ENCODE assay signal across 1 cellular context in the genomic region with DNA sequence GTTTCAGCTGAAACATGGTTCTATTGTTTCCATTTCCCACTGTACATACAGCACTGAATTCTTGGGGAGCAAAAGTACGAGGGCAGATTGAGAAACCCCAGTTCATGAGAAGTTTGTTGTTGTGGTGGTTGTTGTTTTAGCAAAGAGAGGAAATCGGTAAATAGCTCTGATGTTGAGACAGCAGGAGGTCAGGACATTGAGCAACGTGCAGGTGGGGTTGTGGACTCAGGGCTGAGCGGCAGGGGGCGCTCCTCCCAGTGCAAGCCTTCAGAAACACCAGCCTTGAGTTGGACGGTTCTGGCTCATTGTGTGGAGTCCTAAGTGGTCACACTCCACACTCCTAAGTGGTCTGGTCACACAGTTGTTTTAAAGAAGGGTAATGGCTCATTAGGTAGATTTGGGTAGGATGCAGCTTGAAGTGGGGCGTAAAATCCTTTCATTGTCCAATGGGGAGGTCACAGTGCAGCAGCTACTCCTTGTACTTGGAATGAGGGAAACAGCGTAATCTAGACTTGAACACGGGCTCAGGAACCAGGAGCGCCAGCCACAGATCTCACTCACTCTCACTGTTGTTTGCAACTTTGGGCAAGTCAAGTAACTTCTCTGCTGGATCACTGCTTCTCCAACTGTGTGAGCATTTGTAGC.
TF ChIP-seq lines count a peak whose summit lies in the region.

No MANE protein-coding gene starts in this region.

TF ChIP-seq in HepG2, 621 proteins besides CTCF, POLR2A, EP300 and RAD21 (continued from another document and continues in another):
- TF ChIP-seq, protein P1, sequence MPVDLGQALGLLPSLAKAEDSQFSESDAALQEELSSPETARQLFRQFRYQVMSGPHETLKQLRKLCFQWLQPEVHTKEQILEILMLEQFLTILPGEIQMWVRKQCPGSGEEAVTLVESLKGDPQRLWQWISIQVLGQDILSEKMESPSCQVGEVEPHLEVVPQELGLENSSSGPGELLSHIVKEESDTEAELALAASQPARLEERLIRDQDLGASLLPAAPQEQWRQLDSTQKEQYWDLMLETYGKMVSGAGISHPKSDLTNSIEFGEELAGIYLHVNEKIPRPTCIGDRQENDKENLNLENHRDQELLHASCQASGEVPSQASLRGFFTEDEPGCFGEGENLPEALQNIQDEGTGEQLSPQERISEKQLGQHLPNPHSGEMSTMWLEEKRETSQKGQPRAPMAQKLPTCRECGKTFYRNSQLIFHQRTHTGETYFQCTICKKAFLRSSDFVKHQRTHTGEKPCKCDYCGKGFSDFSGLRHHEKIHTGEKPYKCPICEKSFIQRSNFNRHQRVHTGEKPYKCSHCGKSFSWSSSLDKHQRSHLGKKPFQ (CRISPR knock-in tag; IDR thresholded peaks at IDR 0.05; ENCODE audit: insufficient replicate concordance): no peak
- TF ChIP-seq NR2F2 (IDR thresholded peaks at IDR 0.05; ENCODE audit: borderline replicate concordance, low read depth) (no peak), MXI1 (IDR thresholded peaks at IDR 0.05; ENCODE audit: borderline replicate concordance, low read depth, low read length) (no peak), NBN (conservative IDR thresholded peaks at IDR 0.05) (no peak), PRDM10 (CRISPR knock-in tag; IDR thresholded peaks at IDR 0.05; ENCODE audit: low read depth) (no peak), ZNF790 (CRISPR knock-in tag; IDR thresholded peaks at IDR 0.05; ENCODE audit: borderline replicate concordance) (no peak), FLYWCH1 (CRISPR knock-in tag; IDR thresholded peaks at IDR 0.05) (no peak), PRDM4 (CRISPR knock-in tag; IDR thresholded peaks at IDR 0.05; ENCODE audit: borderline replicate concordance) (no peak), MATR3 (CRISPR knock-in tag; IDR thresholded peaks at IDR 0.05) (no peak), E2F2 (CRISPR knock-in tag; IDR thresholded peaks at IDR 0.05; ENCODE audit: borderline replicate concordance) (no peak), SNAPC2 (CRISPR knock-in tag; IDR thresholded peaks at IDR 0.05) (no peak), PCBP2 (optimal IDR thresholded peaks at IDR 0.05; ENCODE audit: low read depth, low read length, poor library complexity, severe bottlenecking) (no peak), SOX6 (IDR thresholded peaks at IDR 0.05) (no peak), SOX6 (CRISPR knock-in tag; IDR thresholded peaks at IDR 0.05) (peak; percentile 37; the same call in 1 of the 2 replicates), SRSF1 (optimal IDR thresholded peaks at IDR 0.05; ENCODE audit: low read depth, low read length) (no peak), HCFC1 (IDR thresholded peaks at IDR 0.05; ENCODE audit: low read depth, low read length) (no peak), HDAC2 (CRISPR knock-in tag; IDR thresholded peaks at IDR 0.05) (no peak), ATF2 (CRISPR knock-in tag; IDR thresholded peaks at IDR 0.05) (no peak), FOXO1 (CRISPR knock-in tag; IDR thresholded peaks at IDR 0.05) (peak; percentile 63; the same call in 1 of the 2 replicates), ZFP90 (CRISPR knock-in tag; IDR thresholded peaks at IDR 0.05; ENCODE audit: borderline replicate concordance) (no peak), ATF1 (CRISPR knock-in tag; IDR thresholded peaks at IDR 0.05) (no peak), ZFAT (CRISPR knock-in tag; conservative IDR thresholded peaks at IDR 0.05) (no peak)
- TF ChIP-seq, protein P2, sequence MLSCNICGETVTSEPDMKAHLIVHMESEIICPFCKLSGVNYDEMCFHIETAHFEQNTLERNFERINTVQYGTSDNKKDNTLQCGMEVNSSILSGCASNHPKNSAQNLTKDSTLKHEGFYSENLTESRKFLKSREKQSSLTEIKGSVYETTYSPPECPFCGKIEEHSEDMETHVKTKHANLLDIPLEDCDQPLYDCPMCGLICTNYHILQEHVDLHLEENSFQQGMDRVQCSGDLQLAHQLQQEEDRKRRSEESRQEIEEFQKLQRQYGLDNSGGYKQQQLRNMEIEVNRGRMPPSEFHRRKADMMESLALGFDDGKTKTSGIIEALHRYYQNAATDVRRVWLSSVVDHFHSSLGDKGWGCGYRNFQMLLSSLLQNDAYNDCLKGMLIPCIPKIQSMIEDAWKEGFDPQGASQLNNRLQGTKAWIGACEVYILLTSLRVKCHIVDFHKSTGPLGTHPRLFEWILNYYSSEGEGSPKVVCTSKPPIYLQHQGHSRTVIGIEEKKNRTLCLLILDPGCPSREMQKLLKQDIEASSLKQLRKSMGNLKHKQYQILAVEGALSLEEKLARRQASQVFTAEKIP (CRISPR knock-in tag; IDR thresholded peaks at IDR 0.05; ENCODE audit: borderline replicate concordance): no peak
- TF ChIP-seq, protein P3, sequence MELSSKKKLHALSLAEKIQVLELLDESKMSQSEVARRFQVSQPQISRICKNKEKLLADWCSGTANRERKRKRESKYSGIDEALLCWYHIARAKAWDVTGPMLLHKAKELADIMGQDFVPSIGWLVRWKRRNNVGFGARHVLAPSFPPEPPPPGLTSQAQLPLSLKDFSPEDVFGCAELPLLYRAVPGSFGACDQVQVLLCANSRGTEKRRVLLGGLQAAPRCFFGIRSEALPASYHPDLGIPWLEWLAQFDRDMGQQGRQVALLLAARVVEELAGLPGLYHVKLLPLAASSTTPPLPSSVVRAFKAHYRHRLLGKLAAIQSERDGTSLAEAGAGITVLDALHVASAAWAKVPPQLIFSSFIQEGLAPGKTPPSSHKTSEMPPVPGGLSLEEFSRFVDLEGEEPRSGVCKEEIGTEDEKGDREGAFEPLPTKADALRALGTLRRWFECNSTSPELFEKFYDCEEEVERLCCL (CRISPR knock-in tag; IDR thresholded peaks at IDR 0.05; ENCODE audit: borderline replicate concordance): no peak
- TF ChIP-seq, protein P4, sequence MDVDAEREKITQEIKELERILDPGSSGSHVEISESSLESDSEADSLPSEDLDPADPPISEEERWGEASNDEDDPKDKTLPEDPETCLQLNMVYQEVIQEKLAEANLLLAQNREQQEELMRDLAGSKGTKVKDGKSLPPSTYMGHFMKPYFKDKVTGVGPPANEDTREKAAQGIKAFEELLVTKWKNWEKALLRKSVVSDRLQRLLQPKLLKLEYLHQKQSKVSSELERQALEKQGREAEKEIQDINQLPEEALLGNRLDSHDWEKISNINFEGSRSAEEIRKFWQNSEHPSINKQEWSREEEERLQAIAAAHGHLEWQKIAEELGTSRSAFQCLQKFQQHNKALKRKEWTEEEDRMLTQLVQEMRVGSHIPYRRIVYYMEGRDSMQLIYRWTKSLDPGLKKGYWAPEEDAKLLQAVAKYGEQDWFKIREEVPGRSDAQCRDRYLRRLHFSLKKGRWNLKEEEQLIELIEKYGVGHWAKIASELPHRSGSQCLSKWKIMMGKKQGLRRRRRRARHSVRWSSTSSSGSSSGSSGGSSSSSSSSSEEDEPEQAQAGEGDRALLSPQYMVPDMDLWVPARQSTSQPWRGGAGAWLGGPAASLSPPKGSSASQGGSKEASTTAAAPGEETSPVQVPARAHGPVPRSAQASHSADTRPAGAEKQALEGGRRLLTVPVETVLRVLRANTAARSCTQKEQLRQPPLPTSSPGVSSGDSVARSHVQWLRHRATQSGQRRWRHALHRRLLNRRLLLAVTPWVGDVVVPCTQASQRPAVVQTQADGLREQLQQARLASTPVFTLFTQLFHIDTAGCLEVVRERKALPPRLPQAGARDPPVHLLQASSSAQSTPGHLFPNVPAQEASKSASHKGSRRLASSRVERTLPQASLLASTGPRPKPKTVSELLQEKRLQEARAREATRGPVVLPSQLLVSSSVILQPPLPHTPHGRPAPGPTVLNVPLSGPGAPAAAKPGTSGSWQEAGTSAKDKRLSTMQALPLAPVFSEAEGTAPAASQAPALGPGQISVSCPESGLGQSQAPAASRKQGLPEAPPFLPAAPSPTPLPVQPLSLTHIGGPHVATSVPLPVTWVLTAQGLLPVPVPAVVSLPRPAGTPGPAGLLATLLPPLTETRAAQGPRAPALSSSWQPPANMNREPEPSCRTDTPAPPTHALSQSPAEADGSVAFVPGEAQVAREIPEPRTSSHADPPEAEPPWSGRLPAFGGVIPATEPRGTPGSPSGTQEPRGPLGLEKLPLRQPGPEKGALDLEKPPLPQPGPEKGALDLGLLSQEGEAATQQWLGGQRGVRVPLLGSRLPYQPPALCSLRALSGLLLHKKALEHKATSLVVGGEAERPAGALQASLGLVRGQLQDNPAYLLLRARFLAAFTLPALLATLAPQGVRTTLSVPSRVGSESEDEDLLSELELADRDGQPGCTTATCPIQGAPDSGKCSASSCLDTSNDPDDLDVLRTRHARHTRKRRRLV (CRISPR knock-in tag; IDR thresholded peaks at IDR 0.05): no peak
- TF ChIP-seq, protein P5, sequence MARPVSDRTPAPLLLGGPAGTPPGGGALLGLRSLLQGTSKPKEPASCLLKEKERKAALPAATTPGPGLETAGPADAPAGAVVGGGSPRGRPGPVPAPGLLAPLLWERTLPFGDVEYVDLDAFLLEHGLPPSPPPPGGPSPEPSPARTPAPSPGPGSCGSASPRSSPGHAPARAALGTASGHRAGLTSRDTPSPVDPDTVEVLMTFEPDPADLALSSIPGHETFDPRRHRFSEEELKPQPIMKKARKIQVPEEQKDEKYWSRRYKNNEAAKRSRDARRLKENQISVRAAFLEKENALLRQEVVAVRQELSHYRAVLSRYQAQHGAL (CRISPR knock-in tag; IDR thresholded peaks at IDR 0.05; ENCODE audit: not compliant biosample characterization): no peak
- TF ChIP-seq, protein P6, sequence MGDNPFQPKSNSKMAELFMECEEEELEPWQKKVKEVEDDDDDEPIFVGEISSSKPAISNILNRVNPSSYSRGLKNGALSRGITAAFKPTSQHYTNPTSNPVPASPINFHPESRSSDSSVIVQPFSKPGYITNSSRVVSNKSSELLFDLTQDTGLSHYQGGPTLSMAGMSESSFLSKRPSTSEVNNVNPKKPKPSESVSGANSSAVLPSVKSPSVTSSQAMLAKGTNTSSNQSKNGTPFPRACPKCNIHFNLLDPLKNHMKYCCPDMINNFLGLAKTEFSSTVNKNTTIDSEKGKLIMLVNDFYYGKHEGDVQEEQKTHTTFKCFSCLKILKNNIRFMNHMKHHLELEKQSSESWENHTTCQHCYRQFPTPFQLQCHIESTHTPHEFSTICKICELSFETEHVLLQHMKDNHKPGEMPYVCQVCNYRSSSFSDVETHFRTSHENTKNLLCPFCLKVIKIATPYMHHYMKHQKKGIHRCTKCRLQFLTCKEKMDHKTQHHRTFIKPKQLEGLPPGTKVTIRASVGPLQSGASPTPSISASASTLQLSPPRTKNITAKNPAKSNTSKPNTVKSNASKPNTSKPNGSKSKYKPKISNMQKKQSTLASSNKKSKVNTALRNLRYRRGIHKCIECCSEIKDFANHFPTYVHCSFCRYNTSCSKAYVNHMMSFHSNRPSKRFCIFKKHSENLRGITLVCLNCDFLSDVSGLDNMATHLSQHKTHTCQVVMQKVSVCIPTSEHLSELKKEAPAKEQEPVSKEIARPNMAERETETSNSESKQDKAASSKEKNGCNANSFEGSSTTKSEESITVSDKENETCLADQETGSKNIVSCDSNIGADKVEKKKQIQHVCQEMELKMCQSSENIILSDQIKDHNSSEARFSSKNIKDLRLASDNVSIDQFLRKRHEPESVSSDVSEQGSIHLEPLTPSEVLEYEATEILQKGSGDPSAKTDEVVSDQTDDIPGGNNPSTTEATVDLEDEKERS (CRISPR knock-in tag; IDR thresholded peaks at IDR 0.05): no peak
